Comparison of ENCODE assay signal across 9 cellular contexts in the genomic region with DNA sequence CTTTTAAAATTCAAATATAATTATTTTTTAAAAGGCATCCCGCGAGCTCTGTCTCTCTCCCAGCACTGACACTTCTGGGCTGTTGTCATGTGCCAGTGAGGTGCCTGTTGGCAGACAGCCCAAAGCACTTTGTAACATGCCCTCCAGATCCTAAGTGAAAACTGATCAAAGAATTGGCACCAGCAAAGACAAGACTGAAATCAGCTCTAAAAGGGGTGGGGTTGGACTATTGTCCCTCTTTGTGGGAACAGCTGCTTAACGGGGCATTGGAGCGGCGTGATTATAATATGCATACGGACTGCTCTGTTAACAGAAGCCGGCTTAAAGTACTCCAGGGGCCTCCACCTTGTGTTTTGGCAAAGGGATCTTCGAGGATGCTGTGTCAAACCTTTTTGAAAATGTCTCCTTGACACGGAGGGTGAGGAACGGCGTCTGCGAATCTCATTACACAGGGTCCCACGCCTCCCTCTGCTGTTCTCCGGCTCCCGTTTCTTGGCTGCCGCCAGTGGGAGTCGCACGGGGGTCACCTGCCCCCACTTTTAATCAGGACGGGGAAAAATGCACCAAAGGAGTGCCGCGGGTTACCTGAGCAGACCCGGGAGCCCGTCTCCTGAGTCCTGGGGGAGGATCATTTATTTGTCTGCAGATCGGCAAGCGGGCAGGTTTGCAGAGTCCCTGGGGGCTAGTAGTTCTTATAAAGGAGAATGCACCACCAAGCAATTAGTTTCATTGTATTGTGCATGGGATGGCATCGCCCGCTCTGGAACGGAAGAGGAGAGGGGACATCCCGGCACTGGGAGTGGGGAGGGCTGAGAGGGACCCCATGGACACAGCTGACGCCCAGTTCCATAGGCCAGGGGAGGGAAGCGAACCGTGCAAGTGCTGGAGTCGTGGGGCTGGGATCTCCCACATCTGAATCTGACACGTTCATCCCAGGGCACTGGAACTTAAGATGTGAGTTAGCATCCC. TPM values are rescaled to one million over a fixed set of nuclear protein-coding genes. Genes with fewer than 3 reads are reported as not detected.
DNase-seq lines count a peak whose midpoint lies in the region; ATAC-seq and TF ChIP-seq lines count a peak whose summit lies in the region.
"Had no signal": no experiment of that assay in that cellular context is flagged by ENCODE, and none has a peak within 500 bp of the region (broad histone marks: within the 10 kb centered on the region; RNA-seq: fewer than 3 reads in every experiment).

No MANE protein-coding gene starts in this region.

- no peak overlapping the region for H3K9ac ChIP-seq in iPS-18a (ENCODE audit: low read length)

- H3K4me1 ChIP-seq in iPS-18a (ENCODE audit: control insufficient read depth, low read depth, low read length) (peaks cover 11% of the 10 kb centered on the region), suprapubic skin (peaks cover 10% of the 10 kb centered on the region)

- no peak for TF ChIP-seq CTCF in suprapubic skin (IDR thresholded peaks at IDR 0.05)

- no peaks in the 10 kb centered on the region for H3K36me3 ChIP-seq in iPS-18a (ENCODE audit: control insufficient read depth, low read depth, low read length)
- no peaks in the 10 kb centered on the region for H3K36me3 ChIP-seq in suprapubic skin

- peaks cover 28% of the 10 kb centered on the region for H3K27me3 ChIP-seq in iPS-18a (ENCODE audit: control insufficient read depth, insufficient read depth, low read length)
- peaks cover 8% of the 10 kb centered on the region for H3K27me3 ChIP-seq in suprapubic skin

- no peak for TF ChIP-seq POLR2A in suprapubic skin (IDR thresholded peaks at IDR 0.05)

- H3K4me3 ChIP-seq in iPS-18a (ENCODE audit: low read length) (peak overlapping the region; percentile 56), suprapubic skin (peak overlapping the region; percentile 38)

- H3K27ac ChIP-seq in iPS-18a (ENCODE audit: low read length) = no peak overlapping the region
- H3K27ac ChIP-seq in suprapubic skin = no peak overlapping the region
- H3K27ac ChIP-seq: 22Rv1 had no signal

- H3K9me3 ChIP-seq in iPS-18a (ENCODE audit: control insufficient read depth, low read depth, low read length) = no peaks in the 10 kb centered on the region
- H3K9me3 ChIP-seq in suprapubic skin = no peaks in the 10 kb centered on the region

- no peak for TF ChIP-seq EP300 in suprapubic skin (IDR thresholded peaks at IDR 0.05)

- no peak for ATAC-seq in HG02571 (IDR thresholded peaks at IDR 0.05; ENCODE audit: unreplicated experiment)

- 11% methylated on average over 29 of the region's 34 CpGs for WGBS in suprapubic skin

- peak; percentile 41 for DNase-seq in DMS 273 (lab: John Stamatoyannopoulos, UW; ENCODE audit: unreplicated experiment)
- DNase-seq in DMS 273 treated with DMSO at 0.1 percent for 48 hours (lab: John Stamatoyannopoulos, UW) = no peak
- DNase-seq in SW480 (ENCODE audit: low spot score) = peak; percentile 22
- peak in 1 of 2 donors; percentile 69 for DNase-seq in suprapubic skin (ENCODE audit: low spot score in 2 of 2)
- no peak for DNase-seq in midbrain (lab: John Stamatoyannopoulos, UW)
- DNase-seq in stimulated activated CD4-positive, alpha-beta T cell treated with anti-CD3 and anti-CD28 coated beads, Interleukin-2, amount 100 ng/mL, for 48 hours = no peak

RNA-seq across cellular contexts. Expression of gene SPRING1, which starts 44.3 kb away (rescaled TPM):
- total RNA-seq in suprapubic skin = 10 to 100 TPM; 19.9 to 31.4 (median 27.5) TPM

RNA-seq across cellular contexts. Expression of gene RNFT2, which starts 44.6 kb away (rescaled TPM):
- total RNA-seq in suprapubic skin = 1 to 10 TPM in 1 of 4 donors, under 1 TPM in 3; 0.40 to 1.4 (median 0.69) TPM

Comparison
In these comparisons a context has a peak if more than half of its experiments do, and no peak if none do; other contexts are left out.
1. DNase-seq: peak in DMS 273 (single experiment) and SW480 (single experiment); none in DMS 273 treated with DMSO at 0.1 percent for 48 hours (single experiment), midbrain (single experiment) and stimulated activated CD4-positive, alpha-beta T cell treated with anti-CD3 and anti-CD28 coated beads, Interleukin-2, amount 100 ng/mL, for 48 hours (0 of 2).